In the genomic region with DNA sequence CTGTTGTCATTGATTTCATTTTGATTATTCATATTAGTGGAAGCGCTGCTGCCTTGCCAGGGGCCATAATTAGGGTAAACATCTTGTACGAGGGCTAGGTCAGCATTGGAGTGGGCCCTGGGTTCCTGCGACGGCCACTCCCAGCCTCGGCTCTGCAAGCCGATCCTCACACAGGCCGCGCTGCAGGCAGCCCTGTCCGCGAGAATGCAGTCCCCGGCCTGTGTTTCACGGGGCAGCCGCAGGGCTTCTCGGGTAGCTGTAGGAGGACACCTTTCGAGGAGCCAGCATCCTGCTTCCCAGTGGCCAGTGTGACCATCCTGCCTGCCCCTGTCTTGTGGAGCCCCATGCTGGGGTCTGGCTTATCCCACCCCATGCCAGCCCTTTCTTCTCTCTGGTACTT, we compare ENCODE assay signal across 19 cellular contexts.
DNase-seq lines count a peak whose midpoint lies in the region; ATAC-seq and TF ChIP-seq lines count a peak whose summit lies in the region.
"Had no signal": no experiment of that assay in that cellular context is flagged by ENCODE, and none has a peak within 500 bp of the region (broad histone marks: within the 10 kb centered on the region; RNA-seq: fewer than 3 reads in every experiment).

No MANE protein-coding gene starts in this region.

- no peak for TF ChIP-seq CTCF in GM23338 (conservative IDR thresholded peaks at IDR 0.05; ENCODE audit: low read depth in 2 of 2)
- no peak for TF ChIP-seq CTCF in brain (conservative IDR thresholded peaks at IDR 0.05)
- no peak for TF ChIP-seq CTCF in neural progenitor cell (IDR thresholded peaks at IDR 0.05)

- peak; percentile 61 for DNase-seq in NCI-H748 (lab: John Stamatoyannopoulos, UW; ENCODE audit: unreplicated experiment)
- no peak for DNase-seq in NCI-H748 treated with DMSO at 0.1 percent for 48 hours (lab: John Stamatoyannopoulos, UW)
- no peak for DNase-seq in GM23338 (ENCODE audit: low spot score)
- DNase-seq in neural progenitor cell (ENCODE audit: low spot score), result no peak
- DNase-seq in SK-N-DZ (ENCODE audit: low spot score), result no peak
- no peak for DNase-seq in DMS 273 (lab: John Stamatoyannopoulos, UW; ENCODE audit: unreplicated experiment)
- no peak for DNase-seq in AG08395 (ENCODE audit: low spot score)
- DNase-seq: ACHN; AML-193; Caco-2; CD4-positive, alpha-beta T cell; DMS153; DND-41; EL; GM23248; HCEC 1CT had no signal

- H3K9me2 ChIP-seq in GM23338 (ENCODE audit: insufficient read depth), result no peaks in the 10 kb centered on the region

- H3K9me3 ChIP-seq in neural progenitor cell (ENCODE audit: low read depth), result no peaks in the 10 kb centered on the region
- H3K9me3 ChIP-seq: Caco-2 had no signal

- no peak overlapping the region for H3K9ac ChIP-seq in neural progenitor cell
- H3K9ac ChIP-seq: GM23248 had no signal

- H3K4me3 ChIP-seq in GM23338 (no peak overlapping the region), neural progenitor cell (no peak overlapping the region)
- H3K4me3 ChIP-seq: GM23248 had no signal

- H3K9me3 Mint-ChIP-seq in GM23338 (no peaks in the 10 kb centered on the region), brain (peaks cover 0 to 3% (median 0%) of the 10 kb centered on the region in 5 experiments), neural progenitor cell (no peaks in the 10 kb centered on the region)
- H3K9me3 Mint-ChIP-seq: CD4-positive, alpha-beta T cell had no signal

- H3K4me1 ChIP-seq in GM23338 (ENCODE audit: insufficient read depth) (no peaks in the 10 kb centered on the region), neural progenitor cell (no peaks in the 10 kb centered on the region)
- H3K4me1 ChIP-seq: Caco-2 had no signal

- no peaks in the 10 kb centered on the region for H3K79me2 ChIP-seq in GM23338 (replicated peaks; ENCODE audit: insufficient read depth)
- H3K79me2 ChIP-seq in neural progenitor cell (ENCODE audit: low read depth), result no peaks in the 10 kb centered on the region

- H2AFZ ChIP-seq in GM23338 (no peak overlapping the region), neural progenitor cell (replicated peaks) (no peak overlapping the region)
- H2AFZ ChIP-seq: GM23248 had no signal

- no peak overlapping the region for H3K4me3 Mint-ChIP-seq in GM23338
- H3K4me3 Mint-ChIP-seq in brain, result no peak overlapping the region
- H3K4me3 Mint-ChIP-seq in neural progenitor cell, result no peak overlapping the region
- H3K4me3 Mint-ChIP-seq: CD4-positive, alpha-beta T cell had no signal

- H3K27ac ChIP-seq in GM23338 (ENCODE audit: low read depth) (no peak overlapping the region), neural progenitor cell (no peak overlapping the region)
- H3K27ac ChIP-seq: C4-2B, GM23248, HL-60 had no signal

- H3K36me3 ChIP-seq in GM23338 (ENCODE audit: insufficient read depth), result no peaks in the 10 kb centered on the region
- no peaks in the 10 kb centered on the region for H3K36me3 ChIP-seq in neural progenitor cell

- H3K27ac Mint-ChIP-seq in GM23338 (no peak overlapping the region), brain (peak overlapping the region in 4 of 5 experiments; percentile 85 to 99 (median 96)), neural progenitor cell (peak overlapping the region; percentile 46)
- H3K27ac Mint-ChIP-seq: CD4-positive, alpha-beta T cell had no signal

- no peaks in the 10 kb centered on the region for H4K20me1 ChIP-seq in GM23338 (replicated peaks; ENCODE audit: insufficient read depth)
- H4K20me1 ChIP-seq in neural progenitor cell (ENCODE audit: low read depth), result no peaks in the 10 kb centered on the region

- H3K27me3 Mint-ChIP-seq in GM23338 (ENCODE audit: insufficient read depth, low read depth, poor library complexity) (peaks cover 2% of the 10 kb centered on the region), brain (no peaks in the 10 kb centered on the region), neural progenitor cell (ENCODE audit: insufficient read depth, low read depth) (peaks cover 13% of the 10 kb centered on the region)
- H3K27me3 Mint-ChIP-seq: CD4-positive, alpha-beta T cell had no signal

- H3K4me1 Mint-ChIP-seq in GM23338 (peaks cover 3% of the 10 kb centered on the region; the same call in 1 of the 3 replicates), brain (peaks cover 45% of the 10 kb centered on the region), neural progenitor cell (peaks cover 23% of the 10 kb centered on the region)

- peak; percentile 54 for ATAC-seq in GM23338

- H3F3A ChIP-seq in GM23338 (replicated peaks; ENCODE audit: low read depth) (no peaks in the 10 kb centered on the region), neural progenitor cell (ENCODE audit: low read depth) (no peaks in the 10 kb centered on the region)

- H3K36me3 Mint-ChIP-seq in GM23338 (ENCODE audit: low read depth) (no peaks in the 10 kb centered on the region), brain (no peaks in the 10 kb centered on the region), neural progenitor cell (peaks cover 2% of the 10 kb centered on the region)

- no peaks in the 10 kb centered on the region for H3K27me3 ChIP-seq in GM23338 (ENCODE audit: insufficient read depth)
- H3K27me3 ChIP-seq in neural progenitor cell, result no peaks in the 10 kb centered on the region

- H3K4me2 ChIP-seq in GM23338 (no peak overlapping the region), neural progenitor cell (no peak overlapping the region)

TF ChIP-seq in GM23338, 12 proteins besides CTCF, POLR2A, EP300 and RAD21:
- TF ChIP-seq EZH2phosphoT487 (IDR thresholded peaks at IDR 0.05; ENCODE audit: unreplicated experiment), result no peak
- TF ChIP-seq, protein P1, sequence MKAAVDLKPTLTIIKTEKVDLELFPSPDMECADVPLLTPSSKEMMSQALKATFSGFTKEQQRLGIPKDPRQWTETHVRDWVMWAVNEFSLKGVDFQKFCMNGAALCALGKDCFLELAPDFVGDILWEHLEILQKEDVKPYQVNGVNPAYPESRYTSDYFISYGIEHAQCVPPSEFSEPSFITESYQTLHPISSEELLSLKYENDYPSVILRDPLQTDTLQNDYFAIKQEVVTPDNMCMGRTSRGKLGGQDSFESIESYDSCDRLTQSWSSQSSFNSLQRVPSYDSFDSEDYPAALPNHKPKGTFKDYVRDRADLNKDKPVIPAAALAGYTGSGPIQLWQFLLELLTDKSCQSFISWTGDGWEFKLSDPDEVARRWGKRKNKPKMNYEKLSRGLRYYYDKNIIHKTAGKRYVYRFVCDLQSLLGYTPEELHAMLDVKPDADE (IDR thresholded peaks at IDR 0.05), result no peak
- no peak for TF ChIP-seq STAT1 (IDR thresholded peaks at IDR 0.05; ENCODE audit: unreplicated experiment)
- TF ChIP-seq POLR2AphosphoS5 (IDR thresholded peaks at IDR 0.05; ENCODE audit: low read depth), result no peak
- no peak for TF ChIP-seq EZH2 (IDR thresholded peaks at IDR 0.05; ENCODE audit: low read depth, unreplicated experiment)
